In genomic region chr3:52719618-52720017, GRCh38 we compare ENCODE assay signal across 16 cellular contexts.
"Had no signal": no experiment of that assay in that cellular context is flagged by ENCODE, and none has a peak within 500 bp of the region (broad histone marks: within the 10 kb centered on the region; RNA-seq: fewer than 3 reads in every experiment).

No MANE protein-coding gene starts in this region.

- H3K36me3 ChIP-seq: thyroid gland had no signal

- H3K27ac Mint-ChIP-seq: memory B cell; stimulated activated memory B cell treated with anti-CD40 and anti-IgM and Interleukin-4, amounts not matched to agents 10 μg/mL and 1 μg/mL and 100 μg/mL, for 72 hours had no signal

- H3K4me3 Mint-ChIP-seq: immature natural killer cell; memory B cell; stimulated activated memory B cell treated with anti-CD40 and anti-IgM and Interleukin-4, amounts not matched to agents 10 μg/mL and 1 μg/mL and 100 μg/mL, for 72 hours had no signal

- ATAC-seq: mucosa of descending colon; stimulated activated memory B cell treated with anti-CD40 and anti-IgM and Interleukin-4, amounts not matched to agents 10 μg/mL and 1 μg/mL and 100 μg/mL, for 72 hours had no signal

- H3K27ac ChIP-seq: esophagus squamous epithelium, sigmoid colon, thyroid gland, WERI-Rb-1 had no signal

- FAIRE-seq: endothelial cell of umbilical vein had no signal

- DNase-seq: activated CD4-positive, alpha-beta T cell treated with anti-CD3 and anti-CD28 coated beads for 1 hour; activated CD4-positive, alpha-beta T cell treated with anti-CD3 and anti-CD28 coated beads, Interleukin-2, amount 50 U/mL, for 48 hours; effector memory CD4-positive, alpha-beta T cell; esophagus squamous epithelium; immature natural killer cell; kidney glomerular epithelial cell; mucosa of descending colon; naive B cell; nucleus accumbens; sigmoid colon; stimulated activated CD4-positive, alpha-beta T cell treated with anti-CD3 and anti-CD28 coated beads, Interleukin-4, amount 100 ng/mL, for 4 hours; thyroid gland; WERI-Rb-1 had no signal

- H3K9me3 ChIP-seq: esophagus squamous epithelium, mucosa of descending colon, sigmoid colon, thyroid gland had no signal

- H3K4me3 ChIP-seq: esophagus squamous epithelium, mucosa of descending colon, sigmoid colon, thyroid gland had no signal

- H3K4me1 ChIP-seq: thyroid gland had no signal

- H3K27me3 ChIP-seq: esophagus squamous epithelium, sigmoid colon, thyroid gland had no signal

- H3K27me3 Mint-ChIP-seq: memory B cell; naive B cell; stimulated activated memory B cell treated with anti-CD40 and anti-IgM and Interleukin-4, amounts not matched to agents 10 μg/mL and 1 μg/mL and 100 μg/mL, for 72 hours had no signal
